ENCODE assay signal across 9 cellular contexts in the genomic region with DNA sequence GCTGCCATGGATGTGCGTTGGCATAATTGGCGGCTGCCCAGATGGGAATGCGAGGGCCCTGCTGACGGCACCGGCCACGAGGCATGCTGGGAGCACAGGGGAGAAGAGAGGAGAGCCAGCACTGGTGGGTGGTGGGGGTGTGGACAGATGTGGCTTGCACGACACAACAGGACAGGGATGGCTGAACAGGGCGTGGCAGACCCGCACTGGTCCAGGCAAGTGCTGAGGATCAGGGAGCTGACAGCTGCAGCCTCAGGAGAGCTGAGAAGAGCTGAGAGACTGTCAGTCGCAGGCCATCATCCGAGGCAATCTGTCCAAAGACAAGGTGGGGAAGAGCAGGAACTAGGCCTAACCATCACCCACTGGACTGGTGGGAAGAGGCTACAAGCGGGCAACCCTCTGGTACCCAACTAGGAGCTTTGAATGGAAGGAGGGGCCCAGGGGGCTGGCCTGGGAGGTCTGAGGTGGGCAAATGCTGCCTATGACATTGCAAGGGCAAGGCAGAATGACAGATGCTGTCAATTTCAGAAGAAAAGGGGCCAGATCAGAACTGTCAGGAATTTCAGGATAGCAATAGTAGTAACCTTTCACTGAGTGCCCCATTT. TPM values are rescaled to one million over a fixed set of nuclear protein-coding genes. Genes with fewer than 3 reads are reported as not detected.
DNase-seq lines count a peak whose midpoint lies in the region; ATAC-seq and TF ChIP-seq lines count a peak whose summit lies in the region.
"Had no signal": no experiment of that assay in that cellular context is flagged by ENCODE, and none has a peak within 500 bp of the region (broad histone marks: within the 10 kb centered on the region; RNA-seq: fewer than 3 reads in every experiment).

No MANE protein-coding gene starts in this region.

- intact Hi-C loops in spleen (cut with DNase I; ENCODE audit: low total_unique reads) = no loop called here

- H4K20me1 ChIP-seq in hepatocyte (ENCODE audit: insufficient read depth, poor library complexity, severe bottlenecking) = peaks cover 10% of the 10 kb centered on the region

- no peak for ATAC-seq in activated CD8-positive, alpha-beta memory T cell treated with anti-CD3 and anti-CD28 coated beads, Interleukin-2, amount 10 ng/mL, durations not matched to agents 7 days and 5 days
- no peak for ATAC-seq in T-cell (replicated peaks in 1 of 4)
- no peak for ATAC-seq in stimulated activated effector memory CD8-positive, alpha-beta T cell treated with anti-CD3 and anti-CD28 coated beads, Interleukin-12 subunit alpha, Interleukin-12 subunit beta, amount 100 ng/mL, for 72 hours
- ATAC-seq in GM19395 (IDR thresholded peaks at IDR 0.05; ENCODE audit: unreplicated experiment) = no peak

- H3K27me3 ChIP-seq in hepatocyte (no peaks in the 10 kb centered on the region), spleen (replicated peaks in 1 of 7) (no peaks in the 10 kb centered on the region)
- H3K27me3 ChIP-seq: tibial nerve had no signal

- H3K36me3 Mint-ChIP-seq in activated CD8-positive, alpha-beta memory T cell treated with anti-CD3 and anti-CD28 coated beads, Interleukin-2, amount 10 ng/mL, durations not matched to agents 7 days and 5 days = peaks cover 15% of the 10 kb centered on the region
- H3K36me3 Mint-ChIP-seq in T-cell = peaks cover 13% of the 10 kb centered on the region
- H3K36me3 Mint-ChIP-seq in stimulated activated effector memory CD8-positive, alpha-beta T cell treated with anti-CD3 and anti-CD28 coated beads, Interleukin-12 subunit alpha, Interleukin-12 subunit beta, amount 100 ng/mL, for 72 hours = peaks cover 19% of the 10 kb centered on the region

- no peak overlapping the region for H3K4me3 ChIP-seq in hepatocyte
- H3K4me3 ChIP-seq in spleen = no peak overlapping the region

- H3K4me1 ChIP-seq in hepatocyte (ENCODE audit: insufficient read depth) = peaks cover 48% of the 10 kb centered on the region
- peaks cover 18 to 86% (median 57%) of the 10 kb centered on the region in 6 donors for H3K4me1 ChIP-seq in spleen

- peaks cover 66% of the 10 kb centered on the region for H3K79me2 ChIP-seq in hepatocyte

- H3K27ac ChIP-seq in hepatocyte = no peak overlapping the region
- H3K27ac ChIP-seq in spleen = no peak overlapping the region

- H2AFZ ChIP-seq in hepatocyte = no peak overlapping the region

- no peak for TF ChIP-seq CTCF in hepatocyte (IDR thresholded peaks at IDR 0.05; ENCODE audit: poor library complexity)
- no peak for TF ChIP-seq CTCF in spleen (IDR thresholded peaks at IDR 0.05 in 8 of 11, conservative IDR thresholded peaks at IDR 0.05 in 3 of 11)

- H3K4me2 ChIP-seq in hepatocyte = peak overlapping the region; percentile 98

- no peak overlapping the region for H3K4me3 Mint-ChIP-seq in activated CD8-positive, alpha-beta memory T cell treated with anti-CD3 and anti-CD28 coated beads, Interleukin-2, amount 10 ng/mL, durations not matched to agents 7 days and 5 days
- H3K4me3 Mint-ChIP-seq in T-cell = peak overlapping the region; percentile 90 to 98 (median 91)
- H3K4me3 Mint-ChIP-seq in stimulated activated effector memory CD8-positive, alpha-beta T cell treated with anti-CD3 and anti-CD28 coated beads, Interleukin-12 subunit alpha, Interleukin-12 subunit beta, amount 100 ng/mL, for 72 hours = peak overlapping the region; percentile 98

- CTCF ChIA-PET in activated CD8-positive, alpha-beta memory T cell treated with anti-CD3 and anti-CD28 coated beads, Interleukin-2, amount 10 ng/mL, durations not matched to agents 7 days and 5 days (lab: Charles Lee) = interaction anchor here (1.0 kb wide), 1 partner anchor 58 kb away, joined by 4 read pairs; no protein-coding TSS in a partner anchor
- CTCF ChIA-PET in T-cell (lab: Charles Lee) = no interaction called here

- H3K9me3 ChIP-seq in hepatocyte (ENCODE audit: low read depth) = no peaks in the 10 kb centered on the region
- H3K9me3 ChIP-seq in spleen = no peaks in the 10 kb centered on the region

- WGBS in hepatocyte (ENCODE audit: low lambda C conversion rate, missing lambda C conversion rate) = 94% methylated on average over 12 of the region's 12 CpGs
- WGBS in spleen, 5 donors = 89 to 99% (median 94%) methylated on average over 12 of the region's 12 CpGs

- peaks cover 37% of the 10 kb centered on the region for H3K4me1 Mint-ChIP-seq in activated CD8-positive, alpha-beta memory T cell treated with anti-CD3 and anti-CD28 coated beads, Interleukin-2, amount 10 ng/mL, durations not matched to agents 7 days and 5 days
- peaks cover 60 to 67% (median 61%) of the 10 kb centered on the region in 3 donors for H3K4me1 Mint-ChIP-seq in T-cell
- H3K4me1 Mint-ChIP-seq in stimulated activated effector memory CD8-positive, alpha-beta T cell treated with anti-CD3 and anti-CD28 coated beads, Interleukin-12 subunit alpha, Interleukin-12 subunit beta, amount 100 ng/mL, for 72 hours = peaks cover 42% of the 10 kb centered on the region

- no peak for TF ChIP-seq POLR2A in spleen (IDR thresholded peaks at IDR 0.05)

- no peaks in the 10 kb centered on the region for H3K27me3 Mint-ChIP-seq in activated CD8-positive, alpha-beta memory T cell treated with anti-CD3 and anti-CD28 coated beads, Interleukin-2, amount 10 ng/mL, durations not matched to agents 7 days and 5 days
- no peaks in the 10 kb centered on the region for H3K27me3 Mint-ChIP-seq in T-cell

- H3K36me3 ChIP-seq in hepatocyte (replicated peaks; ENCODE audit: insufficient read depth, low read depth) (no peaks in the 10 kb centered on the region), spleen (peaks cover 0 to 39% (median 22%) of the 10 kb centered on the region in 6 donors)

- no peaks in the 10 kb centered on the region for H3K9me3 Mint-ChIP-seq in activated CD8-positive, alpha-beta memory T cell treated with anti-CD3 and anti-CD28 coated beads, Interleukin-2, amount 10 ng/mL, durations not matched to agents 7 days and 5 days (ENCODE audit: low read depth)
- H3K9me3 Mint-ChIP-seq in T-cell = no peaks in the 10 kb centered on the region
- H3K9me3 Mint-ChIP-seq in stimulated activated effector memory CD8-positive, alpha-beta T cell treated with anti-CD3 and anti-CD28 coated beads, Interleukin-12 subunit alpha, Interleukin-12 subunit beta, amount 100 ng/mL, for 72 hours = no peaks in the 10 kb centered on the region

- no peak overlapping the region for H3K27ac Mint-ChIP-seq in activated CD8-positive, alpha-beta memory T cell treated with anti-CD3 and anti-CD28 coated beads, Interleukin-2, amount 10 ng/mL, durations not matched to agents 7 days and 5 days
- H3K27ac Mint-ChIP-seq in T-cell = peak overlapping the region; percentile 89 to 93
- H3K27ac Mint-ChIP-seq in stimulated activated effector memory CD8-positive, alpha-beta T cell treated with anti-CD3 and anti-CD28 coated beads, Interleukin-12 subunit alpha, Interleukin-12 subunit beta, amount 100 ng/mL, for 72 hours = peak overlapping the region; percentile 96

- POLR2A ChIA-PET in T-cell (lab: Charles Lee) = no interaction called here

- peak; percentile 50 for DNase-seq in activated CD8-positive, alpha-beta memory T cell treated with anti-CD3 and anti-CD28 coated beads, Interleukin-2, amount 50 U/mL, for 48 hours
- DNase-seq in activated CD8-positive, alpha-beta memory T cell treated with anti-CD3 and anti-CD28 coated beads, Interleukin-2, amount 10 ng/mL, durations not matched to agents 7 days and 5 days = no peak
- DNase-seq in T-cell (no peak), hepatocyte (ENCODE audit: low spot score) (peak; percentile 6), spleen (no peak), iPS-NIHi7 (ENCODE audit: extremely low spot score) (no peak)
- peak in 1 of 2 donors; percentile 46 for DNase-seq in stimulated activated effector memory CD8-positive, alpha-beta T cell treated with anti-CD3 and anti-CD28 coated beads, Interleukin-12 subunit alpha, Interleukin-12 subunit beta, amount 100 ng/mL, for 72 hours (ENCODE audit: low spot score in 2 of 2)

- no peaks in the 10 kb centered on the region for H3K9me2 ChIP-seq in hepatocyte (replicated peaks; ENCODE audit: insufficient read depth)

RNA-seq across cellular contexts. Expression of a gene that starts 2.4 kb away (rescaled TPM):
- total RNA-seq in activated CD8-positive, alpha-beta memory T cell treated with anti-CD3 and anti-CD28 coated beads, Interleukin-2, amount 10 ng/mL, durations not matched to agents 7 days and 5 days = 10 to 100 TPM; 13.7 to 14.7 TPM
- total RNA-seq in T-cell (10 to 100 TPM in 3 of 5 donors, 1 to 10 TPM in 2; 4.8 to 13.7 (median 12.9) TPM), hepatocyte (2.6 and 4.1 TPM in 2 replicates), spleen (1 to 10 TPM; 5.7 to 8.1 (median 7.9) TPM)
- polyA plus RNA-seq in hepatocyte (8.5 TPM in 2 replicates), spleen (10 to 100 TPM in 2 of 3 donors, 1 to 10 TPM in 1; 7.7 to 10.4 (median 10.1) TPM)

RNA-seq across cellular contexts. Expression of a gene that starts 2.4 kb away (rescaled TPM):
- total RNA-seq in activated CD8-positive, alpha-beta memory T cell treated with anti-CD3 and anti-CD28 coated beads, Interleukin-2, amount 10 ng/mL, durations not matched to agents 7 days and 5 days = 10 to 100 TPM; 12.8 to 15.9 TPM
- 10 to 100 TPM; 21.1 to 35.1 (median 28.5) TPM for total RNA-seq in T-cell
- total RNA-seq in hepatocyte = 12.3 and 15.9 TPM in 2 replicates
- polyA plus RNA-seq in hepatocyte = 12.9 and 13.0 TPM in 2 replicates
- 10 to 100 TPM; 17.0 to 22.9 (median 18.8) TPM for total RNA-seq in spleen
- 10 to 100 TPM in 2 of 3 donors, 1 to 10 TPM in 1; 8.3 to 13.4 (median 10.8) TPM for polyA plus RNA-seq in spleen

Comparison
In these comparisons a context has a peak if more than half of its experiments do, and no peak if none do; other contexts are left out.
1. DNase-seq: peak in activated CD8-positive, alpha-beta memory T cell treated with anti-CD3 and anti-CD28 coated beads, Interleukin-2, amount 50 U/mL, for 48 hours (single experiment) and hepatocyte (single experiment); none in activated CD8-positive, alpha-beta memory T cell treated with anti-CD3 and anti-CD28 coated beads, Interleukin-2, amount 10 ng/mL, durations not matched to agents 7 days and 5 days (single experiment), T-cell (0 of 34), spleen (single experiment) and iPS-NIHi7 (single experiment).